8 cellular contexts compared by ENCODE assay signal in genomic region chr7:143381427-143382125, GRCh38. TPM values are rescaled to one million over a fixed set of nuclear protein-coding genes. Genes with fewer than 3 reads are reported as not detected.
DNase-seq lines count a peak whose midpoint lies in the region; ATAC-seq and TF ChIP-seq lines count a peak whose summit lies in the region.

No MANE protein-coding gene starts in this region.

- TF ChIP-seq CTCF in progenitor cell of endocrine pancreas (IDR thresholded peaks at IDR 0.05; ENCODE audit: unreplicated experiment): no peak

- H3K9ac ChIP-seq in HUES6 (ENCODE audit: low read length): peak overlapping the region; percentile 96

- H3K27ac Mint-ChIP-seq in activated naive CD8-positive, alpha-beta T cell: peak overlapping the region; percentile 18
- no peak overlapping the region for H3K27ac Mint-ChIP-seq in progenitor cell of endocrine pancreas

- H3K27me3 ChIP-seq in HUES6 (ENCODE audit: control insufficient read depth, insufficient read depth, low read length): no peaks in the 10 kb centered on the region

- H3K4me3 ChIP-seq in HUES6 (ENCODE audit: low read depth, low read length): peak overlapping the region; percentile 82

- DNase-seq in ELR (ENCODE audit: low read depth) (peak; percentile 53), left ventricle myocardium superior (peak; percentile 87), progenitor cell of endocrine pancreas (ENCODE audit: low spot score, unreplicated experiment) (no peak), SIG-M5 (lab: John Stamatoyannopoulos, UW) (no peak), iPS-NIHi11 (ENCODE audit: low spot score) (no peak)

- no peak overlapping the region for H3K4me3 Mint-ChIP-seq in activated naive CD8-positive, alpha-beta T cell
- peak overlapping the region; percentile 72 for H3K4me3 Mint-ChIP-seq in progenitor cell of endocrine pancreas (ENCODE audit: low read depth)

- intact Hi-C loops in left ventricle myocardium superior (cut with micrococcal nuclease): no loop called here

- no peaks in the 10 kb centered on the region for H3K9me3 ChIP-seq in HUES6 (ENCODE audit: control insufficient read depth, insufficient read depth, low read depth, low read length)

- peaks cover 41% of the 10 kb centered on the region for H3K4me1 Mint-ChIP-seq in activated naive CD8-positive, alpha-beta T cell (ENCODE audit: low read depth)
- H3K4me1 Mint-ChIP-seq in progenitor cell of endocrine pancreas (ENCODE audit: low read depth): peaks cover 19% of the 10 kb centered on the region

- H3K36me3 ChIP-seq in HUES6 (ENCODE audit: control insufficient read depth, insufficient read depth, low read length): peaks cover 44% of the 10 kb centered on the region

- peaks cover 31% of the 10 kb centered on the region for H3K4me1 ChIP-seq in HUES6 (ENCODE audit: control insufficient read depth, insufficient read depth, low read length)

- no peaks in the 10 kb centered on the region for H3K36me3 Mint-ChIP-seq in activated naive CD8-positive, alpha-beta T cell
- no peaks in the 10 kb centered on the region for H3K36me3 Mint-ChIP-seq in progenitor cell of endocrine pancreas (ENCODE audit: insufficient read depth)

- no peaks in the 10 kb centered on the region for H3K9me3 Mint-ChIP-seq in activated naive CD8-positive, alpha-beta T cell (ENCODE audit: low read depth)
- H3K9me3 Mint-ChIP-seq in progenitor cell of endocrine pancreas (ENCODE audit: low read depth): no peaks in the 10 kb centered on the region

- no peaks in the 10 kb centered on the region for H3K27me3 Mint-ChIP-seq in activated naive CD8-positive, alpha-beta T cell
- H3K27me3 Mint-ChIP-seq in progenitor cell of endocrine pancreas: no peaks in the 10 kb centered on the region

- ATAC-seq in GM21529 (IDR thresholded peaks at IDR 0.05; ENCODE audit: unreplicated experiment): peak; percentile 19
- ATAC-seq in left ventricle myocardium superior: peak; percentile 3

- H3K27ac ChIP-seq in HUES6 (ENCODE audit: low read depth, low read length): peak overlapping the region; percentile 98

RNA-seq across cellular contexts. Expression of gene ZYX, which starts 0.4 kb away (rescaled TPM):
- total RNA-seq in left ventricle myocardium superior: 73.9 TPM
- total RNA-seq in progenitor cell of endocrine pancreas: 65.4 and 69.0 TPM in 2 replicates

RNA-seq across cellular contexts. Expression of gene FAM131B, which starts 19.1 kb away (rescaled TPM):
- 0.57 TPM for total RNA-seq in left ventricle myocardium superior
- 2.3 and 3.7 TPM in 2 replicates for total RNA-seq in progenitor cell of endocrine pancreas

RNA-seq across cellular contexts. Expression of gene EPHA1, which starts 27.1 kb away (rescaled TPM):
- total RNA-seq in left ventricle myocardium superior (not detected), progenitor cell of endocrine pancreas (54.4 and 56.3 TPM in 2 replicates)

Comparison
In these comparisons a context has a peak if more than half of its experiments do, and no peak if none do; other contexts are left out.
1. DNase-seq: peak in ELR (single experiment) and left ventricle myocardium superior (single experiment); none in progenitor cell of endocrine pancreas (single experiment), SIG-M5 (single experiment) and iPS-NIHi11 (single experiment).
2. RNA of gene EPHA1, which starts 27.1 kb away (total RNA-seq): 54.4 to 56.3 TPM in progenitor cell of endocrine pancreas; not detected in left ventricle myocardium superior (single experiment); every median in the first group is over 10 times any median in the second.